ENCODE assay signal across 10 cellular contexts in genomic region chr17:80762076-80762475, GRCh38.
DNase-seq lines count a peak whose midpoint lies in the region; ATAC-seq and TF ChIP-seq lines count a peak whose summit lies in the region.
"Had no signal": no experiment of that assay in that cellular context is flagged by ENCODE, and none has a peak within 500 bp of the region (broad histone marks: within the 10 kb centered on the region; RNA-seq: fewer than 3 reads in every experiment).

No MANE protein-coding gene starts in this region.

- no peak overlapping the region for H2AFZ ChIP-seq in MM.1S (ENCODE audit: low read length)

- intact Hi-C loops in activated T-helper 2 cell treated with anti-CD3 and anti-CD28 coated beads, Interferon-gamma antibody, Interleukin-2, Interleukin-4, amounts not matched to agents 10 μg/mL and 5 μg/mL and 100 μg/mL, durations not matched to agents 14 hours and 24 hours and 36 hours (cut with micrococcal nuclease): loop anchor here (2.0 kb wide), 1 partner anchor 57 kb away; no protein-coding TSS in a partner anchor
- intact Hi-C loops in natural killer cell (cut with micrococcal nuclease): no loop called here

- H3K79me2 ChIP-seq in MM.1S (ENCODE audit: low read length): no peaks in the 10 kb centered on the region

- POLR2A ChIA-PET in CD8-positive, alpha-beta memory T cell (lab: Charles Lee): no interaction called here

- peaks cover 68% of the 10 kb centered on the region for H3K4me1 ChIP-seq in CD8-positive, alpha-beta memory T cell (ENCODE audit: insufficient read depth, low read length)
- H3K4me1 ChIP-seq in MM.1S (ENCODE audit: low read length): peaks cover 3% of the 10 kb centered on the region; the same call in 1 of the 2 replicates

- H3K27me3 ChIP-seq in CD8-positive, alpha-beta memory T cell (ENCODE audit: insufficient read depth, low read length, poor library complexity, severe bottlenecking): no peaks in the 10 kb centered on the region
- no peaks in the 10 kb centered on the region for H3K27me3 ChIP-seq in MM.1S (replicated peaks; ENCODE audit: insufficient read depth, low read length)

- CTCF ChIA-PET in CD8-positive, alpha-beta memory T cell (lab: Charles Lee): interaction anchor here (1.0 kb wide), 1 partner anchor 28 kb away, joined by 3 read pairs; no protein-coding TSS in a partner anchor

- no peaks in the 10 kb centered on the region for H3K9me2 ChIP-seq in MM.1S (replicated peaks; ENCODE audit: insufficient read depth, low read length)

- no peaks in the 10 kb centered on the region for H3K27me3 Mint-ChIP-seq in CD8-positive, alpha-beta memory T cell
- H3K27me3 Mint-ChIP-seq in activated T-helper 2 cell treated with anti-CD3 and anti-CD28 coated beads, Interferon-gamma antibody, Interleukin-2, Interleukin-4, amounts not matched to agents 10 μg/mL and 5 μg/mL and 100 μg/mL, durations not matched to agents 14 hours and 24 hours and 36 hours (ENCODE audit: low read depth): no peaks in the 10 kb centered on the region
- H3K27me3 Mint-ChIP-seq in natural killer cell (ENCODE audit: low read depth in 2 of 2): no peaks in the 10 kb centered on the region

- no peaks in the 10 kb centered on the region for H3K36me3 ChIP-seq in CD8-positive, alpha-beta memory T cell (ENCODE audit: insufficient read depth, low read length)
- H3K36me3 ChIP-seq in MM.1S (replicated peaks; ENCODE audit: insufficient read depth, low read length): no peaks in the 10 kb centered on the region

- peaks cover 62 to 86% (median 81%) of the 10 kb centered on the region in 3 donors for H3K4me1 Mint-ChIP-seq in CD8-positive, alpha-beta memory T cell
- peaks cover 77% of the 10 kb centered on the region for H3K4me1 Mint-ChIP-seq in activated T-helper 2 cell treated with anti-CD3 and anti-CD28 coated beads, Interferon-gamma antibody, Interleukin-2, Interleukin-4, amounts not matched to agents 10 μg/mL and 5 μg/mL and 100 μg/mL, durations not matched to agents 14 hours and 24 hours and 36 hours (ENCODE audit: low read depth)
- H3K4me1 Mint-ChIP-seq in natural killer cell: peaks cover 47% of the 10 kb centered on the region in 2 donors

- no peak overlapping the region for H3K4me2 ChIP-seq in MM.1S (ENCODE audit: low read depth, low read length)

- no peak for DNase-seq in CD8-positive, alpha-beta memory T cell
- peak; percentile 62 for DNase-seq in Jurkat, Clone E6-1 (ENCODE audit: low read depth, low spot score)
- no peak for DNase-seq in activated T-helper 2 cell treated with anti-CD3 and anti-CD28 coated beads, Interferon-gamma antibody, Interleukin-2, Interleukin-4, amounts not matched to agents 10 μg/mL and 5 μg/mL and 100 μg/mL, durations not matched to agents 14 hours and 24 hours and 36 hours (ENCODE audit: low spot score)
- DNase-seq in natural killer cell (no peak), MM.1S (no peak), DMS 273 (lab: John Stamatoyannopoulos, UW; ENCODE audit: unreplicated experiment) (no peak)
- DNase-seq: foreskin melanocyte, NCI-H1048 had no signal

- TF ChIP-seq CTCF in natural killer cell (IDR thresholded peaks at IDR 0.05) (no peak), MM.1S (IDR thresholded peaks at IDR 0.05; ENCODE audit: low read length) (no peak)

- 0 out of 2 replicates have a peak, but pooled peaks cover 3% of the 10 kb centered on the region for H3F3A ChIP-seq in MM.1S (ENCODE audit: insufficient read depth, low read length)

- H3K36me3 Mint-ChIP-seq in CD8-positive, alpha-beta memory T cell: peaks cover 0 to 12% (median 3%) of the 10 kb centered on the region in 3 donors
- H3K36me3 Mint-ChIP-seq in activated T-helper 2 cell treated with anti-CD3 and anti-CD28 coated beads, Interferon-gamma antibody, Interleukin-2, Interleukin-4, amounts not matched to agents 10 μg/mL and 5 μg/mL and 100 μg/mL, durations not matched to agents 14 hours and 24 hours and 36 hours (ENCODE audit: low read depth): peaks cover 50% of the 10 kb centered on the region
- no peaks in the 10 kb centered on the region for H3K36me3 Mint-ChIP-seq in natural killer cell

- H3K27ac Mint-ChIP-seq in CD8-positive, alpha-beta memory T cell: peak overlapping the region; percentile 74 to 92 (median 84)
- H3K27ac Mint-ChIP-seq in activated T-helper 2 cell treated with anti-CD3 and anti-CD28 coated beads, Interferon-gamma antibody, Interleukin-2, Interleukin-4, amounts not matched to agents 10 μg/mL and 5 μg/mL and 100 μg/mL, durations not matched to agents 14 hours and 24 hours and 36 hours: peak overlapping the region; percentile 99
- H3K27ac Mint-ChIP-seq in natural killer cell: peak overlapping the region; percentile 68 to 72

- peak overlapping the region; percentile 3 for H3K4me3 ChIP-seq in CD8-positive, alpha-beta memory T cell (ENCODE audit: low read length)
- peak overlapping the region; percentile 53 for H3K4me3 ChIP-seq in Jurkat, Clone E6-1 (ENCODE audit: low read length)
- H3K4me3 ChIP-seq in MM.1S (ENCODE audit: low read length): no peak overlapping the region

- H3K4me3 Mint-ChIP-seq in CD8-positive, alpha-beta memory T cell: peak overlapping the region in 6 of 7 donors; percentile 68 to 78 (median 74)
- H3K4me3 Mint-ChIP-seq in activated T-helper 2 cell treated with anti-CD3 and anti-CD28 coated beads, Interferon-gamma antibody, Interleukin-2, Interleukin-4, amounts not matched to agents 10 μg/mL and 5 μg/mL and 100 μg/mL, durations not matched to agents 14 hours and 24 hours and 36 hours (ENCODE audit: low read depth): peak overlapping the region; percentile 66
- peak overlapping the region; percentile 63 for H3K4me3 Mint-ChIP-seq in natural killer cell

- H3K9me3 ChIP-seq in CD8-positive, alpha-beta memory T cell (ENCODE audit: low read length): no peaks in the 10 kb centered on the region
- H3K9me3 ChIP-seq in MM.1S (replicated peaks; ENCODE audit: insufficient read depth, low read length): no peaks in the 10 kb centered on the region

- no peak overlapping the region for H3K27ac ChIP-seq in CD8-positive, alpha-beta memory T cell (ENCODE audit: low read depth, low read length)
- no peak overlapping the region for H3K27ac ChIP-seq in MM.1S (ENCODE audit: low read length)

- H3K9ac ChIP-seq in MM.1S (ENCODE audit: low read length): no peak overlapping the region

- no peaks in the 10 kb centered on the region for H3K9me3 Mint-ChIP-seq in CD8-positive, alpha-beta memory T cell
- no peaks in the 10 kb centered on the region for H3K9me3 Mint-ChIP-seq in activated T-helper 2 cell treated with anti-CD3 and anti-CD28 coated beads, Interferon-gamma antibody, Interleukin-2, Interleukin-4, amounts not matched to agents 10 μg/mL and 5 μg/mL and 100 μg/mL, durations not matched to agents 14 hours and 24 hours and 36 hours
- H3K9me3 Mint-ChIP-seq in natural killer cell: no peaks in the 10 kb centered on the region

- no peak for ATAC-seq in natural killer cell
- ATAC-seq in GM18873 (IDR thresholded peaks at IDR 0.05; ENCODE audit: low FRiP score, unreplicated experiment): no peak
- ATAC-seq in GM18517 (IDR thresholded peaks at IDR 0.05; ENCODE audit: unreplicated experiment): no peak

- no peaks in the 10 kb centered on the region for H4K20me1 ChIP-seq in MM.1S (ENCODE audit: insufficient read depth, low read length)
